In the genomic region with DNA sequence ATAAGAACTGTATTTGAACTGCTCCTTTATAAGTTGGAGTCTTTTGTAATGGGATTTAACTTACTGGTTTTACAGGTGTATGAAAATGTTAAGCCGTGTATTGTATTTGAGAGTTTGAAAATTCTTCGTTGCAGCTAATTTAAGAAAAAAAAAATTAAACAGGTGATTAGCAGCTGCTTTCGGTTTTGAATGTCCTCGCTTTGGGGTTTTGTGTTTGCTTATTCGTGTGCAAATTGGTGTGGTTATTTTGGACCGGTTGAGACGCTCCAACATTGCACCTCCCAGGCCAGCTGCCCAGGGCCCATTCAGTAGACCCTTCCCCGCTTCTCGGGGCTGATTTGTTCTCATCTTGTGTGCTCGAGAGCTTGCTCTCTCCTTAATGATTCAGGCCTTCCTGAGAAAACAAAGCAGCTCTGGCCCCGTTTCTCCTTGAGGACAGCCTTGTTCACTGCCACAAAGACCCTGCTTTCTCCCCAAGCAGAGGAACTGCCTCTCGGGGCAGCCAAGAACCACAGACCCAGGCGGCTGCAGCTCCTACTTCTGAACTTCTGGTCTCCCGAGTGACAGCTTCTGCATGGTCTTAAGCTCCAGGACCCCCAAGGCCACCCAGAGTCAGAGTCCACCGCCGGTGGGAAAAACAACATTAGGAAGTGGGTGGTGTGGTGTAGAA, we compare ENCODE assay signal across 1 cellular context.
TF ChIP-seq lines count a peak whose summit lies in the region.

No MANE protein-coding gene starts in this region.

TF ChIP-seq in H1, 55 proteins besides CTCF, POLR2A, EP300 and RAD21 (continued from another document):
- TF ChIP-seq, protein P1, sequence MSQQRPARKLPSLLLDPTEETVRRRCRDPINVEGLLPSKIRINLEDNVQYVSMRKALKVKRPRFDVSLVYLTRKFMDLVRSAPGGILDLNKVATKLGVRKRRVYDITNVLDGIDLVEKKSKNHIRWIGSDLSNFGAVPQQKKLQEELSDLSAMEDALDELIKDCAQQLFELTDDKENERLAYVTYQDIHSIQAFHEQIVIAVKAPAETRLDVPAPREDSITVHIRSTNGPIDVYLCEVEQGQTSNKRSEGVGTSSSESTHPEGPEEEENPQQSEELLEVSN (IDR thresholded peaks at IDR 0.05): no peak
- TF ChIP-seq JUND (IDR thresholded peaks at IDR 0.05; ENCODE audit: low read length) (no peak), BRCA1 (IDR thresholded peaks at IDR 0.05; ENCODE audit: low read depth, low read length) (no peak), TCF12 (IDR thresholded peaks at IDR 0.05; ENCODE audit: low read depth, low read length) (no peak)
